ENCODE assay signal across 25 cellular contexts in genomic region chr7:157884461-157885062, GRCh38.
"Had no signal": no experiment of that assay in that cellular context is flagged by ENCODE, and none has a peak within 500 bp of the region (broad histone marks: within the 10 kb centered on the region; RNA-seq: fewer than 3 reads in every experiment).

No MANE protein-coding gene starts in this region.

- DNase-seq: colonic mucosa; cortex of kidney; effector CD8-positive, alpha-beta T cell; effector memory CD8-positive, alpha-beta T cell; endodermal cell; erythroblast; esophagus squamous epithelium; foreskin fibroblast; foreskin melanocyte; gastrocnemius medialis; glutamatergic neuron; head of caudate nucleus; heart right ventricle; hippocampal formation; left cardiac atrium; left ventricle myocardium superior; lower lobe of right lung; mesenchymal stem cell; naive B cell had no signal

- H3K27ac Mint-ChIP-seq: dendritic cell treated with granulocyte-macrophage colony-stimulating factor and Interleukin-4, amounts not matched to agents 40 ng/mL and 50 ng/mL, for 4 days; effector memory CD8-positive, alpha-beta T cell; endodermal cell; mesothelial cell of epicardium; naive B cell had no signal

- H3K4me1 Mint-ChIP-seq: endodermal cell, mesothelial cell of epicardium, naive B cell had no signal

- H3K4me3 Mint-ChIP-seq: dendritic cell treated with granulocyte-macrophage colony-stimulating factor and Interleukin-4, amounts not matched to agents 40 ng/mL and 50 ng/mL, for 4 days; effector memory CD8-positive, alpha-beta T cell; endodermal cell; mesothelial cell of epicardium had no signal

- H3K27me3 Mint-ChIP-seq: naive B cell had no signal

- H3K9me3 Mint-ChIP-seq: effector memory CD8-positive, alpha-beta T cell had no signal

- H3K4me3 ChIP-seq: colonic mucosa, esophagus squamous epithelium, gastrocnemius medialis, heart right ventricle, left lung, lower lobe of right lung, mucosa of descending colon had no signal

- H3K27me3 ChIP-seq: colonic mucosa, esophagus squamous epithelium, gastrocnemius medialis, heart right ventricle, left lung had no signal

- H3K4me1 ChIP-seq: colonic mucosa, esophagus squamous epithelium, gastrocnemius medialis, heart right ventricle, left lung, lower lobe of right lung had no signal

- H3K27ac ChIP-seq: colonic mucosa, epithelial cell of prostate, esophagus squamous epithelium, gastrocnemius medialis, heart right ventricle, left lung, lower lobe of right lung had no signal

- ATAC-seq: effector memory CD8-positive, alpha-beta T cell; esophagus mucosa; gastrocnemius medialis; heart right ventricle; left cardiac atrium; left lung; left ventricle myocardium superior; lower lobe of right lung; mucosa of descending colon had no signal

- H3K36me3 Mint-ChIP-seq: mesothelial cell of epicardium, naive B cell had no signal

- H3K36me3 ChIP-seq: colonic mucosa, esophagus squamous epithelium, gastrocnemius medialis, heart right ventricle, left lung, lower lobe of right lung had no signal

- H3K9me3 ChIP-seq: colonic mucosa, gastrocnemius medialis had no signal
